Comparison of ENCODE assay signal across 29 cellular contexts in the genomic region with DNA sequence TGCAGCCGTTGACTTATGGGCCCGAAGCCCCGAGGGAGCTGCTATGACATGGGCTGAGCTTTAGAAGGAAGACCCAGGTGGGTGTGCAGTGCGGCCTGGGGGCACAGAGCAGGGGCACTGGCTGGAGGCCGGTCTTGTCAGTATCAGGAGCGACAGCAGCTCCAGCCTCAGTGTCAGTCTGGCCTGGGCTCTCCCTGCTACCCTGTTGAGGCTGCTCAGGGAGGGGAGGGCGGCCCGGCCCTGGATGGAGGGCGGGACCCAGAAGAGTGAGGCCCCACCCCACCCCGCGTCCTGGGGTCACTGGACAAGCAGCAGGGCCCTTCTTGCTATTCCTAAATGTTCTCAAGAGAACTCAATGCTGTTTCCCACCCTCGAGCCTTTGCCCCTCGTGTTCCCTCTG. TPM values are rescaled to one million over a fixed set of nuclear protein-coding genes. Genes with fewer than 3 reads are reported as not detected.
"Had no signal": no experiment of that assay in that cellular context is flagged by ENCODE, and none has a peak within 500 bp of the region (broad histone marks: within the 10 kb centered on the region; RNA-seq: fewer than 3 reads in every experiment).

No MANE protein-coding gene starts in this region.

- ATAC-seq: activated naive CD4-positive, alpha-beta T cell treated with anti-CD3 and anti-CD28 coated beads, Interleukin-2, amount 50 U/mL, for 72 hours; left cardiac atrium; left ventricle myocardium superior; naive thymus-derived CD4-positive, alpha-beta T cell; pancreas had no signal

- H3K4me3 ChIP-seq: pancreas, right atrium auricular region, suprapubic skin, tibial artery had no signal

- H3K27me3 ChIP-seq: pancreas, right atrium auricular region had no signal

- H3K9me3 Mint-ChIP-seq: activated CD4-positive, alpha-beta memory T cell treated with anti-CD3 and anti-CD28 coated beads for 36 hours; activated CD4-positive, alpha-beta T cell treated with anti-CD3 and anti-CD28 coated beads, Interleukin-2, amount 10 ng/mL, durations not matched to agents 24 days and 14 days; activated naive CD4-positive, alpha-beta T cell treated with anti-CD3 and anti-CD28 coated beads, Interleukin-2, amount 50 U/mL, for 72 hours; mesothelial cell of epicardium; naive thymus-derived CD4-positive, alpha-beta T cell; T-helper 1 cell treated with Interleukin-12 subunit alpha and Interleukin-12 subunit beta and Interleukin-4 antibody, amounts not matched to agents 30 μg/mL and 1 μg/mL, for 36 hours had no signal

- H3K27ac Mint-ChIP-seq: activated CD4-positive, alpha-beta memory T cell treated with anti-CD3 and anti-CD28 coated beads for 36 hours; activated CD4-positive, alpha-beta T cell treated with anti-CD3 and anti-CD28 coated beads, Interleukin-2, amount 10 ng/mL, durations not matched to agents 24 days and 14 days; activated naive CD4-positive, alpha-beta T cell treated with anti-CD3 and anti-CD28 coated beads, Interleukin-2, amount 50 U/mL, for 72 hours; mesothelial cell of epicardium; T-helper 1 cell treated with Interleukin-12 subunit alpha and Interleukin-12 subunit beta and Interleukin-4 antibody, amounts not matched to agents 30 μg/mL and 1 μg/mL, for 36 hours had no signal

- H3K36me3 Mint-ChIP-seq: activated CD4-positive, alpha-beta memory T cell treated with anti-CD3 and anti-CD28 coated beads for 36 hours; activated naive CD4-positive, alpha-beta T cell treated with anti-CD3 and anti-CD28 coated beads, Interleukin-2, amount 50 U/mL, for 72 hours; mesothelial cell of epicardium; naive thymus-derived CD4-positive, alpha-beta T cell had no signal

- H3K36me3 ChIP-seq: pancreas, right atrium auricular region, suprapubic skin, tibial artery, WERI-Rb-1 had no signal

- DNase-seq: activated CD4-positive, alpha-beta memory T cell treated with anti-CD3 and anti-CD28 coated beads for 36 hours; activated CD4-positive, alpha-beta T cell treated with anti-CD3 and anti-CD28 coated beads, Interleukin-2, amount 10 ng/mL, durations not matched to agents 24 days and 14 days; activated CD4-positive, CD25-positive, alpha-beta regulatory T cell treated with anti-CD3 and anti-CD28 coated beads, Interleukin-2, amount 50 U/mL, for 72 hours; activated CD8-positive, alpha-beta memory T cell treated with anti-CD3 and anti-CD28 coated beads, Interleukin-2, amount 50 U/mL, for 4 hours; activated T-cell treated with anti-CD3 and anti-CD28 coated beads, Interleukin-2, amount 50 U/mL, for 1 hour; effector memory CD4-positive, alpha-beta T cell; foreskin fibroblast; head of caudate nucleus; hippocampal formation; left cardiac atrium; left ventricle myocardium superior; naive thymus-derived CD4-positive, alpha-beta T cell; nucleus accumbens; stimulated activated naive CD4-positive, alpha-beta T cell; T-helper 9 cell; WERI-Rb-1 had no signal

- H3K27ac ChIP-seq: pancreas, right atrium auricular region, suprapubic skin, tibial artery, WERI-Rb-1 had no signal

- H3K4me3 Mint-ChIP-seq: activated CD4-positive, alpha-beta memory T cell treated with anti-CD3 and anti-CD28 coated beads for 36 hours; activated CD4-positive, alpha-beta T cell treated with anti-CD3 and anti-CD28 coated beads, Interleukin-2, amount 10 ng/mL, durations not matched to agents 24 days and 14 days; mesothelial cell of epicardium; naive thymus-derived CD4-positive, alpha-beta T cell; T-helper 1 cell treated with Interleukin-12 subunit alpha and Interleukin-12 subunit beta and Interleukin-4 antibody, amounts not matched to agents 30 μg/mL and 1 μg/mL, for 36 hours had no signal

- H3K9me3 ChIP-seq: pancreas, right atrium auricular region, suprapubic skin, tibial artery had no signal

- H3K4me1 ChIP-seq: pancreas, right atrium auricular region, tibial artery had no signal

RNA-seq across cellular contexts. Expression of a gene that starts 18.0 kb away (rescaled TPM):
- total RNA-seq: activated CD4-positive, alpha-beta memory T cell treated with anti-CD3 and anti-CD28 coated beads for 36 hours; activated CD4-positive, alpha-beta T cell treated with anti-CD3 and anti-CD28 coated beads, Interleukin-2, amount 10 ng/mL, durations not matched to agents 24 days and 14 days; activated CD8-positive, alpha-beta memory T cell treated with anti-CD3 and anti-CD28 coated beads for 36 hours; dermis microvascular lymphatic vessel endothelial cell; mesothelial cell of epicardium; pulmonary artery endothelial cell; suprapubic skin; ureter had no signal
- polyA plus RNA-seq: keratinocyte; naive thymus-derived CD4-positive, alpha-beta T cell; neural cell had no signal
